14 cellular contexts compared by ENCODE assay signal in the genomic region with DNA sequence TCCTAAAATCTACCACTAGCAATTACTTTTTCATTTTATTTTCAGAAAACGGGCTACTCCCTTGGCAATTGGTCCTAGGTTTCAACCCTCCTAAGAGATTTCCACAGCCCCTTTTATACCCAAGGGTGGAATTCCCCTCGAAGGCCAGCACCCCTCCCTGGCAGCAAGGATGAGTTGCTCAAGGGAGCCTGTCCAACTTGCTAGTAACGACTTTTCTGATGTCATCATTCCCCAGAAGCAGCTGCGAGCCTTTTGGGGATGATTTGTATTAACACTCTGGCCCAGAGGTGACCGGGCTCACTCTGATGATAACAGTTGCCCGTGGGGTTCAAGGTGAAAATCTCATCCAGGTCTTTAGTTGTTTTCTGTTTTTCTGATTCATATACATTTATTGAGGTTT. TPM values are rescaled to one million over a fixed set of nuclear protein-coding genes. Genes with fewer than 3 reads are reported as not detected.
DNase-seq lines count a peak whose midpoint lies in the region; ATAC-seq and TF ChIP-seq lines count a peak whose summit lies in the region.
"Had no signal": no experiment of that assay in that cellular context is flagged by ENCODE, and none has a peak within 500 bp of the region (broad histone marks: within the 10 kb centered on the region; RNA-seq: fewer than 3 reads in every experiment).

No MANE protein-coding gene starts in this region.

- no peak overlapping the region for H3K23ac ChIP-seq in mesenchymal stem cell (ENCODE audit: low read length in 2 of 2)

- TF ChIP-seq POLR2A in NB4 (IDR thresholded peaks at IDR 0.05; ENCODE audit: extremely low read depth, insufficient read length), result no peak

- no peak overlapping the region for H2BK120ac ChIP-seq in mesenchymal stem cell (ENCODE audit: low read depth, low read length)

- H3K4ac ChIP-seq in mesenchymal stem cell (ENCODE audit: low read depth in 1 of 2, low read length in 2 of 2), result no peak overlapping the region

- no peak overlapping the region for H3K18ac ChIP-seq in mesenchymal stem cell (ENCODE audit: low read depth in 1 of 2, low read length in 2 of 2)

- no peak overlapping the region for H2AFZ ChIP-seq in mesenchymal stem cell (ENCODE audit: low read depth, low read length)

- TF ChIP-seq CTCF in NB4 (IDR thresholded peaks at IDR 0.05; ENCODE audit: low read depth, low read length) (no peak), dorsolateral prefrontal cortex (IDR thresholded peaks at IDR 0.05 in 54 of 56, conservative IDR thresholded peaks at IDR 0.05 in 2 of 56; ENCODE audit: low read depth in 1 of 56, partially characterized antibody in 56 of 56) (no peak)

- H2BK5ac ChIP-seq in mesenchymal stem cell (ENCODE audit: low read depth, low read length, poor library complexity, severe bottlenecking), result no peak overlapping the region

- H3K9me3 ChIP-seq in mesenchymal stem cell (ENCODE audit: control insufficient read depth, low read length), result no peaks in the 10 kb centered on the region
- H3K9me3 ChIP-seq: HAP-1, ovary had no signal

- H3K4me3 ChIP-seq in NB4 (ENCODE audit: low read depth, low read length), result no peak overlapping the region
- peak overlapping the region in 5 of 59 donors; percentile 2 to 15 (median 4) for H3K4me3 ChIP-seq in dorsolateral prefrontal cortex
- peak overlapping the region in 1 of 2 experiments; percentile 4 for H3K4me3 ChIP-seq in mesenchymal stem cell (ENCODE audit: insufficient read depth in 1 of 2, low read depth in 1 of 2, low read length in 2 of 2)
- H3K4me3 ChIP-seq: HAP-1, ovary, SK-N-MC had no signal

- ATAC-seq in HG03460 (IDR thresholded peaks at IDR 0.05; ENCODE audit: unreplicated experiment), result no peak
- ATAC-seq: effector memory CD8-positive, alpha-beta T cell had no signal

- H3K14ac ChIP-seq in mesenchymal stem cell (ENCODE audit: low read length in 2 of 2), result no peak overlapping the region

- peaks cover 16 to 62% of the 10 kb centered on the region in 2 experiments for H3K36me3 ChIP-seq in mesenchymal stem cell (ENCODE audit: control insufficient read depth in 1 of 2, insufficient read depth in 2 of 2, low read depth in 1 of 2, low read length in 2 of 2)
- H3K36me3 ChIP-seq: HAP-1, ovary had no signal

- H3K4me1 ChIP-seq in mesenchymal stem cell (ENCODE audit: control insufficient read depth, insufficient read depth, low read depth, low read length), result peaks cover 12% of the 10 kb centered on the region

- no peak overlapping the region for H4K91ac ChIP-seq in mesenchymal stem cell (ENCODE audit: low read length)

- H3K79me1 ChIP-seq in mesenchymal stem cell (replicated peaks; ENCODE audit: low read length, poor library complexity, severe bottlenecking), result no peaks in the 10 kb centered on the region

- peak overlapping the region in 50 of 59 donors; percentile 0 to 87 (median 57) for H3K27ac ChIP-seq in dorsolateral prefrontal cortex
- peak overlapping the region; percentile 12 for H3K27ac ChIP-seq in mesenchymal stem cell (ENCODE audit: low read length, poor library complexity, severe bottlenecking)
- H3K27ac ChIP-seq: ovary, SK-N-MC had no signal

- no peak overlapping the region for H4K8ac ChIP-seq in mesenchymal stem cell (ENCODE audit: low read length)

- DNase-seq in A172 (ENCODE audit: low spot score) (peak; percentile 76), NB4 (ENCODE audit: low read depth) (peak; percentile 43), dorsolateral prefrontal cortex (no peak), mesenchymal stem cell (peak; percentile 71), NCI-H1436 (lab: John Stamatoyannopoulos, UW) (no peak)
- no peak for DNase-seq in effector CD8-positive, alpha-beta T cell (lab: John Stamatoyannopoulos, UW)
- DNase-seq in activated T-cell treated with anti-CD3 and anti-CD28 coated beads, Interleukin-2, amount 50 U/mL, for 48 hours, result no peak
- DNase-seq: activated CD4-positive, alpha-beta T cell treated with anti-CD3 and anti-CD28 coated beads, Interleukin-2, amount 10 ng/mL, durations not matched to agents 7 days and 5 days; activated naive CD4-positive, alpha-beta T cell treated with anti-CD3 and anti-CD28 coated beads, Interleukin-2, amount 50 U/mL, for 16 hours; effector memory CD8-positive, alpha-beta T cell had no signal

- 43% methylated on average over 4 of the region's 6 CpGs for WGBS in mesenchymal stem cell

- no peak overlapping the region for H2BK15ac ChIP-seq in mesenchymal stem cell (ENCODE audit: low read depth, poor library complexity, severe bottlenecking)

- H3K4me2 ChIP-seq in mesenchymal stem cell (ENCODE audit: low read length, poor library complexity, severe bottlenecking), result no peak overlapping the region

- intact Hi-C loops in dorsolateral prefrontal cortex (cut with DNase I), result no loop called here

- H3K9ac ChIP-seq in mesenchymal stem cell (ENCODE audit: low read length), result peak overlapping the region; percentile 34

- H3K27me3 ChIP-seq in dorsolateral prefrontal cortex (no peaks in the 10 kb centered on the region), mesenchymal stem cell (ENCODE audit: control insufficient read depth in 1 of 2, insufficient read depth in 1 of 2, low read length in 2 of 2) (no peaks in the 10 kb centered on the region)
- H3K27me3 ChIP-seq: ovary had no signal

- no peak overlapping the region for H2BK12ac ChIP-seq in mesenchymal stem cell (ENCODE audit: low read length in 2 of 2)

- H2AK5ac ChIP-seq in mesenchymal stem cell (ENCODE audit: low read length, severe bottlenecking), result no peak overlapping the region

RNA-seq across cellular contexts. Expression of a gene that starts 30.7 kb away (rescaled TPM):
- total RNA-seq in A172 (2014; rRNA removed; shearing (Covaris generic)), result 92.8 and 106 TPM in 2 replicates
- total RNA-seq in dorsolateral prefrontal cortex, result 10 to 100 TPM; 28.1 to 68.2 (median 47.8) TPM
- 64.7 TPM for polyA plus RNA-seq in mesenchymal stem cell (2013, experiment 1 of 2)
- 67.5 TPM for polyA plus RNA-seq in mesenchymal stem cell (2013, experiment 2 of 2)

Comparison
In these comparisons a context has a peak if more than half of its experiments do, and no peak if none do; other contexts are left out.
1. DNase-seq: peak in A172 (single experiment), NB4 (single experiment) and mesenchymal stem cell (single experiment); none in dorsolateral prefrontal cortex (0 of 10), NCI-H1436 (single experiment), effector CD8-positive, alpha-beta T cell (single experiment) and activated T-cell treated with anti-CD3 and anti-CD28 coated beads, Interleukin-2, amount 50 U/mL, for 48 hours (0 of 2).